1 cellular context compared by ENCODE assay signal in genomic region chr6:27838513-27839302, GRCh38.
TF ChIP-seq lines count a peak whose summit lies in the region.

No MANE protein-coding gene starts in this region.

TF ChIP-seq in HepG2, 621 proteins besides CTCF, POLR2A, EP300 and RAD21 (continued from another document and continues in another):
- TF ChIP-seq HOMEZ (CRISPR knock-in tag; IDR thresholded peaks at IDR 0.05; ENCODE audit: low read depth): peak; percentile 91; the same call in 1 of the 2 replicates
- peak; percentile 2; the same call in 1 of the 2 replicates for TF ChIP-seq SOX5 (CRISPR knock-in tag; IDR thresholded peaks at IDR 0.05; ENCODE audit: borderline replicate concordance)
- peak; percentile 80; the same call in 1 of the 2 replicates for TF ChIP-seq PAWR (CRISPR knock-in tag; IDR thresholded peaks at IDR 0.05; ENCODE audit: borderline replicate concordance)
- peak; percentile 31 for TF ChIP-seq ZNF362 (CRISPR knock-in tag; IDR thresholded peaks at IDR 0.05; ENCODE audit: borderline replicate concordance)
- peak; percentile 47 for TF ChIP-seq PAXIP1 (CRISPR knock-in tag; conservative IDR thresholded peaks at IDR 0.05)
- peak; percentile 50; the same call in 1 of the 2 replicates for TF ChIP-seq ZSCAN25 (CRISPR knock-in tag; IDR thresholded peaks at IDR 0.05)
- peak; percentile 37; the same call in 1 of the 2 replicates for TF ChIP-seq PRDM15 (CRISPR knock-in tag; IDR thresholded peaks at IDR 0.05)
- TF ChIP-seq KIAA2018 (CRISPR knock-in tag; IDR thresholded peaks at IDR 0.05; ENCODE audit: borderline replicate concordance): peak; percentile 41; the same call in 1 of the 2 replicates
- TF ChIP-seq ZNF318 (CRISPR knock-in tag; IDR thresholded peaks at IDR 0.05): 0 out of 2 replicates have a peak, but pooled peaks have one; percentile 36
- TF ChIP-seq KAT7 (CRISPR knock-in tag; IDR thresholded peaks at IDR 0.05; ENCODE audit: borderline replicate concordance): peak; percentile 14; the same call in 1 of the 2 replicates
- TF ChIP-seq ZC3H13 (CRISPR knock-in tag; IDR thresholded peaks at IDR 0.05): 0 out of 2 replicates have a peak, but pooled peaks have one; percentile 23
- TF ChIP-seq HNRNPLL (IDR thresholded peaks at IDR 0.05; ENCODE audit: low read depth, low read length, poor library complexity, severe bottlenecking): peak; percentile 92
- TF ChIP-seq HNF1B (CRISPR knock-in tag; IDR thresholded peaks at IDR 0.05): peak; percentile 55; the same call in 1 of the 2 replicates
- peak; percentile 6; the same call in 1 of the 2 replicates for TF ChIP-seq HDAC2 (CRISPR knock-in tag; IDR thresholded peaks at IDR 0.05)
- TF ChIP-seq IRX3 (CRISPR knock-in tag; IDR thresholded peaks at IDR 0.05; ENCODE audit: borderline replicate concordance, low read depth): peak; percentile 60; the same call in 1 of the 2 replicates
